1 cellular context compared by ENCODE assay signal in the genomic region with DNA sequence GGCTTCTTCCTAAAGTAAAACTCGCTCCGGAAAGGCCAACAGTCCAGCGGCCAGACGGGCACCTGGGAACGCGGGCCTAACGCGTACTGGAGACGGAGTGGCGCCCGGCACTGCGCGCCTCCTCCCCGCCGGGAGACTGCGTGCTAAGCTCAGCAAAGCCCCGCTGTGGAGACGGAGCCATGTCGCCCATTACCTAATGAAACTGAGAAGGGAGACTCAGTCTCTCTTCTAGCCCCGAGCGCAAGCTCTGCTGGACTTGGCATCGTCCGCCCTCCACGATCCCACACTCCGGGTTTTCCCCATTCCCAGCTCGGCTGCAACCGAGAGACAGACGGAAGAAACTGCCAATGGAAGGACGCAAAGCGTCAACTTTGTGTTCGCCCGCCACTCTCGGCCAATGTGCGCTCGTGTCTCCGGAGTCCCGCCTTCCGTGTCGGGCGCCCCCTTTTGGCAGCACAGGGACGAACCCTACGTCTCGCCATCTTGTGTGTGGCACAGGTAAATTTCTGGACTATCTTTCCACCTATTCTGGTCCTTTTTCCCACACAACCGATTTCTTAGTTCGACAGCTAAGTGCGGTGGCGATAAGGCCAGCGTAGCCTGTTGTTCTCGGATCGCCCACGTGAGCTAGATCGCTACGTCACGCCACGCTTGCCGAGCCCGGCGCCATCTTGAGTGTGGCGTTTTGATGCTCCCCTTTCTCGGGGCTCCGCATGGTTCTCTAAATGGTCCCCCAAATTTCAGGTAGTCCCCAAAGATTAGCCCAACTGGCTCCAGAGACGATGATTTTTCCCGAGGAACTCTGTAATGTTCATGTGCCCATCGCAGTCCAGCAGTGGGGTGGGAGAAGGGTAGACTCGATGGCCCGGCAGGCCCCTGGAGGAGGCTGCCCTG.
A peak's percentile ranks its signal among the peaks of the same experiment; 100 is the strongest.
TF ChIP-seq lines count a peak whose summit lies in the region.

No MANE protein-coding gene starts in this region.

TF ChIP-seq in K562, 482 proteins besides CTCF, POLR2A, EP300 and RAD21 (continued from another document and continues in another):
- TF ChIP-seq, protein P1, sequence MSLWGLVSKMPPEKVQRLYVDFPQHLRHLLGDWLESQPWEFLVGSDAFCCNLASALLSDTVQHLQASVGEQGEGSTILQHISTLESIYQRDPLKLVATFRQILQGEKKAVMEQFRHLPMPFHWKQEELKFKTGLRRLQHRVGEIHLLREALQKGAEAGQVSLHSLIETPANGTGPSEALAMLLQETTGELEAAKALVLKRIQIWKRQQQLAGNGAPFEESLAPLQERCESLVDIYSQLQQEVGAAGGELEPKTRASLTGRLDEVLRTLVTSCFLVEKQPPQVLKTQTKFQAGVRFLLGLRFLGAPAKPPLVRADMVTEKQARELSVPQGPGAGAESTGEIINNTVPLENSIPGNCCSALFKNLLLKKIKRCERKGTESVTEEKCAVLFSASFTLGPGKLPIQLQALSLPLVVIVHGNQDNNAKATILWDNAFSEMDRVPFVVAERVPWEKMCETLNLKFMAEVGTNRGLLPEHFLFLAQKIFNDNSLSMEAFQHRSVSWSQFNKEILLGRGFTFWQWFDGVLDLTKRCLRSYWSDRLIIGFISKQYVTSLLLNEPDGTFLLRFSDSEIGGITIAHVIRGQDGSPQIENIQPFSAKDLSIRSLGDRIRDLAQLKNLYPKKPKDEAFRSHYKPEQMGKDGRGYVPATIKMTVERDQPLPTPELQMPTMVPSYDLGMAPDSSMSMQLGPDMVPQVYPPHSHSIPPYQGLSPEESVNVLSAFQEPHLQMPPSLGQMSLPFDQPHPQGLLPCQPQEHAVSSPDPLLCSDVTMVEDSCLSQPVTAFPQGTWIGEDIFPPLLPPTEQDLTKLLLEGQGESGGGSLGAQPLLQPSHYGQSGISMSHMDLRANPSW (CRISPR knock-in tag; IDR thresholded peaks at IDR 0.05): no peak
- TF ChIP-seq NEUROD1 (IDR thresholded peaks at IDR 0.05; ENCODE audit: borderline replicate concordance, low read depth, low read length, partially characterized antibody) (peak; percentile 98), HDAC3 (IDR thresholded peaks at IDR 0.05; ENCODE audit: borderline replicate concordance, partially characterized antibody) (peak; percentile 74), RHOXF2B (CRISPR knock-in tag; conservative IDR thresholded peaks at IDR 0.05) (no peak), TAF1 (IDR thresholded peaks at IDR 0.05; ENCODE audit: control insufficient read depth, extremely low read depth, insufficient read depth, low read length, severe bottlenecking) (peak; percentile 92), MIER1 (IDR thresholded peaks at IDR 0.05; ENCODE audit: low read depth) (no peak), ZNF212 (CRISPR knock-in tag; IDR thresholded peaks at IDR 0.05) (no peak), POLR3A (IDR thresholded peaks at IDR 0.05; ENCODE audit: borderline replicate concordance, extremely low read depth, insufficient read depth, insufficient read length) (no peak), RFX7 (CRISPR knock-in tag; IDR thresholded peaks at IDR 0.05) (no peak), STAG1 (CRISPR knock-in tag; IDR thresholded peaks at IDR 0.05; ENCODE audit: borderline replicate concordance) (no peak), FOXA3 (CRISPR knock-in tag; conservative IDR thresholded peaks at IDR 0.05 in 1 of 2, IDR thresholded peaks at IDR 0.05 in 1 of 2) (no peak), MAZ (CRISPR knock-in tag; conservative IDR thresholded peaks at IDR 0.05 in 1 of 2, IDR thresholded peaks at IDR 0.05 in 1 of 2) (0 out of 4 replicates have a peak, but pooled peaks have one; percentile 7 to 9), ETV6 (IDR thresholded peaks at IDR 0.05; ENCODE audit: borderline replicate concordance in 1 of 2, low read depth in 2 of 2, low read length in 1 of 2) (no peak), ETV6 (CRISPR knock-in tag; IDR thresholded peaks at IDR 0.05; ENCODE audit: borderline replicate concordance) (no peak), RNF2 (IDR thresholded peaks at IDR 0.05) (peak; percentile 45; the same call in 1 of the 2 replicates), SMARCB1 (IDR thresholded peaks at IDR 0.05; ENCODE audit: insufficient read length, low read depth) (no peak), HLTF (IDR thresholded peaks at IDR 0.05) (no peak), RBM39 (optimal IDR thresholded peaks at IDR 0.05; ENCODE audit: low read depth, low read length) (peak; percentile 55), NCOA1 (IDR thresholded peaks at IDR 0.05; ENCODE audit: low read depth) (no peak), GATAD2B (IDR thresholded peaks at IDR 0.05; ENCODE audit: borderline replicate concordance) (no peak), CHD4 (IDR thresholded peaks at IDR 0.05; ENCODE audit: insufficient read depth, insufficient replicate concordance, low read depth, low read length, poor library complexity, severe bottlenecking) (no peak), PTTG1 (tag; IDR thresholded peaks at IDR 0.05; ENCODE audit: low read depth) (no peak), RBM22 (IDR thresholded peaks at IDR 0.05; ENCODE audit: low read depth, low read length, poor library complexity, severe bottlenecking) (peak; percentile 75), DIDO1 (tag; IDR thresholded peaks at IDR 0.05; ENCODE audit: low read depth) (peak; percentile 60; the same call in 1 of the 2 replicates)
- TF ChIP-seq, protein P2, sequence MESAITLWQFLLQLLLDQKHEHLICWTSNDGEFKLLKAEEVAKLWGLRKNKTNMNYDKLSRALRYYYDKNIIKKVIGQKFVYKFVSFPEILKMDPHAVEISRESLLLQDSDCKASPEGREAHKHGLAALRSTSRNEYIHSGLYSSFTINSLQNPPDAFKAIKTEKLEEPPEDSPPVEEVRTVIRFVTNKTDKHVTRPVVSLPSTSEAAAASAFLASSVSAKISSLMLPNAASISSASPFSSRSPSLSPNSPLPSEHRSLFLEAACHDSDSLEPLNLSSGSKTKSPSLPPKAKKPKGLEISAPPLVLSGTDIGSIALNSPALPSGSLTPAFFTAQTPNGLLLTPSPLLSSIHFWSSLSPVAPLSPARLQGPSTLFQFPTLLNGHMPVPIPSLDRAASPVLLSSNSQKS (CRISPR knock-in tag; IDR thresholded peaks at IDR 0.05): no peak
- TF ChIP-seq, protein P3, sequence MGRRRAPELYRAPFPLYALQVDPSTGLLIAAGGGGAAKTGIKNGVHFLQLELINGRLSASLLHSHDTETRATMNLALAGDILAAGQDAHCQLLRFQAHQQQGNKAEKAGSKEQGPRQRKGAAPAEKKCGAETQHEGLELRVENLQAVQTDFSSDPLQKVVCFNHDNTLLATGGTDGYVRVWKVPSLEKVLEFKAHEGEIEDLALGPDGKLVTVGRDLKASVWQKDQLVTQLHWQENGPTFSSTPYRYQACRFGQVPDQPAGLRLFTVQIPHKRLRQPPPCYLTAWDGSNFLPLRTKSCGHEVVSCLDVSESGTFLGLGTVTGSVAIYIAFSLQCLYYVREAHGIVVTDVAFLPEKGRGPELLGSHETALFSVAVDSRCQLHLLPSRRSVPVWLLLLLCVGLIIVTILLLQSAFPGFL (CRISPR knock-in tag; IDR thresholded peaks at IDR 0.05): no peak
- TF ChIP-seq, protein P4, sequence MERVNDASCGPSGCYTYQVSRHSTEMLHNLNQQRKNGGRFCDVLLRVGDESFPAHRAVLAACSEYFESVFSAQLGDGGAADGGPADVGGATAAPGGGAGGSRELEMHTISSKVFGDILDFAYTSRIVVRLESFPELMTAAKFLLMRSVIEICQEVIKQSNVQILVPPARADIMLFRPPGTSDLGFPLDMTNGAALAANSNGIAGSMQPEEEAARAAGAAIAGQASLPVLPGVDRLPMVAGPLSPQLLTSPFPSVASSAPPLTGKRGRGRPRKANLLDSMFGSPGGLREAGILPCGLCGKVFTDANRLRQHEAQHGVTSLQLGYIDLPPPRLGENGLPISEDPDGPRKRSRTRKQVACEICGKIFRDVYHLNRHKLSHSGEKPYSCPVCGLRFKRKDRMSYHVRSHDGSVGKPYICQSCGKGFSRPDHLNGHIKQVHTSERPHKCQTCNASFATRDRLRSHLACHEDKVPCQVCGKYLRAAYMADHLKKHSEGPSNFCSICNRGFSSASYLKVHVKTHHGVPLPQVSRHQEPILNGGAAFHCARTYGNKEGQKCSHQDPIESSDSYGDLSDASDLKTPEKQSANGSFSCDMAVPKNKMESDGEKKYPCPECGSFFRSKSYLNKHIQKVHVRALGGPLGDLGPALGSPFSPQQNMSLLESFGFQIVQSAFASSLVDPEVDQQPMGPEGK (CRISPR knock-in tag; IDR thresholded peaks at IDR 0.05; ENCODE audit: borderline replicate concordance): no peak
- TF ChIP-seq, protein P5, sequence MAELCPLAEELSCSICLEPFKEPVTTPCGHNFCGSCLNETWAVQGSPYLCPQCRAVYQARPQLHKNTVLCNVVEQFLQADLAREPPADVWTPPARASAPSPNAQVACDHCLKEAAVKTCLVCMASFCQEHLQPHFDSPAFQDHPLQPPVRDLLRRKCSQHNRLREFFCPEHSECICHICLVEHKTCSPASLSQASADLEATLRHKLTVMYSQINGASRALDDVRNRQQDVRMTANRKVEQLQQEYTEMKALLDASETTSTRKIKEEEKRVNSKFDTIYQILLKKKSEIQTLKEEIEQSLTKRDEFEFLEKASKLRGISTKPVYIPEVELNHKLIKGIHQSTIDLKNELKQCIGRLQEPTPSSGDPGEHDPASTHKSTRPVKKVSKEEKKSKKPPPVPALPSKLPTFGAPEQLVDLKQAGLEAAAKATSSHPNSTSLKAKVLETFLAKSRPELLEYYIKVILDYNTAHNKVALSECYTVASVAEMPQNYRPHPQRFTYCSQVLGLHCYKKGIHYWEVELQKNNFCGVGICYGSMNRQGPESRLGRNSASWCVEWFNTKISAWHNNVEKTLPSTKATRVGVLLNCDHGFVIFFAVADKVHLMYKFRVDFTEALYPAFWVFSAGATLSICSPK (IDR thresholded peaks at IDR 0.05; ENCODE audit: borderline replicate concordance): no peak
- TF ChIP-seq, protein P6, sequence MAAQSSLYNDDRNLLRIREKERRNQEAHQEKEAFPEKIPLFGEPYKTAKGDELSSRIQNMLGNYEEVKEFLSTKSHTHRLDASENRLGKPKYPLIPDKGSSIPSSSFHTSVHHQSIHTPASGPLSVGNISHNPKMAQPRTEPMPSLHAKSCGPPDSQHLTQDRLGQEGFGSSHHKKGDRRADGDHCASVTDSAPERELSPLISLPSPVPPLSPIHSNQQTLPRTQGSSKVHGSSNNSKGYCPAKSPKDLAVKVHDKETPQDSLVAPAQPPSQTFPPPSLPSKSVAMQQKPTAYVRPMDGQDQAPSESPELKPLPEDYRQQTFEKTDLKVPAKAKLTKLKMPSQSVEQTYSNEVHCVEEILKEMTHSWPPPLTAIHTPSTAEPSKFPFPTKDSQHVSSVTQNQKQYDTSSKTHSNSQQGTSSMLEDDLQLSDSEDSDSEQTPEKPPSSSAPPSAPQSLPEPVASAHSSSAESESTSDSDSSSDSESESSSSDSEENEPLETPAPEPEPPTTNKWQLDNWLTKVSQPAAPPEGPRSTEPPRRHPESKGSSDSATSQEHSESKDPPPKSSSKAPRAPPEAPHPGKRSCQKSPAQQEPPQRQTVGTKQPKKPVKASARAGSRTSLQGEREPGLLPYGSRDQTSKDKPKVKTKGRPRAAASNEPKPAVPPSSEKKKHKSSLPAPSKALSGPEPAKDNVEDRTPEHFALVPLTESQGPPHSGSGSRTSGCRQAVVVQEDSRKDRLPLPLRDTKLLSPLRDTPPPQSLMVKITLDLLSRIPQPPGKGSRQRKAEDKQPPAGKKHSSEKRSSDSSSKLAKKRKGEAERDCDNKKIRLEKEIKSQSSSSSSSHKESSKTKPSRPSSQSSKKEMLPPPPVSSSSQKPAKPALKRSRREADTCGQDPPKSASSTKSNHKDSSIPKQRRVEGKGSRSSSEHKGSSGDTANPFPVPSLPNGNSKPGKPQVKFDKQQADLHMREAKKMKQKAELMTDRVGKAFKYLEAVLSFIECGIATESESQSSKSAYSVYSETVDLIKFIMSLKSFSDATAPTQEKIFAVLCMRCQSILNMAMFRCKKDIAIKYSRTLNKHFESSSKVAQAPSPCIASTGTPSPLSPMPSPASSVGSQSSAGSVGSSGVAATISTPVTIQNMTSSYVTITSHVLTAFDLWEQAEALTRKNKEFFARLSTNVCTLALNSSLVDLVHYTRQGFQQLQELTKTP (IDR thresholded peaks at IDR 0.05; ENCODE audit: low read depth in 1 of 2, partially characterized antibody in 2 of 2): no peak
- TF ChIP-seq, protein P7, sequence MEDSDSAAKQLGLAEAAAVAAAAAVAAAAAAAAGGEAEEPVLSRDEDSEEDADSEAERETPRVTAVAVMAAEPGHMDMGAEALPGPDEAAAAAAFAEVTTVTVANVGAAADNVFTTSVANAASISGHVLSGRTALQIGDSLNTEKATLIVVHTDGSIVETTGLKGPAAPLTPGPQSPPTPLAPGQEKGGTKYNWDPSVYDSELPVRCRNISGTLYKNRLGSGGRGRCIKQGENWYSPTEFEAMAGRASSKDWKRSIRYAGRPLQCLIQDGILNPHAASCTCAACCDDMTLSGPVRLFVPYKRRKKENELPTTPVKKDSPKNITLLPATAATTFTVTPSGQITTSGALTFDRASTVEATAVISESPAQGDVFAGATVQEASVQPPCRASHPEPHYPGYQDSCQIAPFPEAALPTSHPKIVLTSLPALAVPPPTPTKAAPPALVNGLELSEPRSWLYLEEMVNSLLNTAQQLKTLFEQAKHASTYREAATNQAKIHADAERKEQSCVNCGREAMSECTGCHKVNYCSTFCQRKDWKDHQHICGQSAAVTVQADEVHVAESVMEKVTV (CRISPR knock-in tag; IDR thresholded peaks at IDR 0.05): no peak
- TF ChIP-seq, protein P8, sequence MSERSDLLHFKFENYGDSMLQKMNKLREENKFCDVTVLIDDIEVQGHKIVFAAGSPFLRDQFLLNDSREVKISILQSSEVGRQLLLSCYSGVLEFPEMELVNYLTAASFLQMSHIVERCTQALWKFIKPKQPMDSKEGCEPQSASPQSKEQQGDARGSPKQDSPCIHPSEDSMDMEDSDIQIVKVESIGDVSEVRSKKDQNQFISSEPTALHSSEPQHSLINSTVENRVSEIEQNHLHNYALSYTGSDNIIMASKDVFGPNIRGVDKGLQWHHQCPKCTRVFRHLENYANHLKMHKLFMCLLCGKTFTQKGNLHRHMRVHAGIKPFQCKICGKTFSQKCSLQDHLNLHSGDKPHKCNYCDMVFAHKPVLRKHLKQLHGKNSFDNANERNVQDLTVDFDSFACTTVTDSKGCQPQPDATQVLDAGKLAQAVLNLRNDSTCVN (CRISPR knock-in tag; IDR thresholded peaks at IDR 0.05): no peak
- TF ChIP-seq, protein P9, sequence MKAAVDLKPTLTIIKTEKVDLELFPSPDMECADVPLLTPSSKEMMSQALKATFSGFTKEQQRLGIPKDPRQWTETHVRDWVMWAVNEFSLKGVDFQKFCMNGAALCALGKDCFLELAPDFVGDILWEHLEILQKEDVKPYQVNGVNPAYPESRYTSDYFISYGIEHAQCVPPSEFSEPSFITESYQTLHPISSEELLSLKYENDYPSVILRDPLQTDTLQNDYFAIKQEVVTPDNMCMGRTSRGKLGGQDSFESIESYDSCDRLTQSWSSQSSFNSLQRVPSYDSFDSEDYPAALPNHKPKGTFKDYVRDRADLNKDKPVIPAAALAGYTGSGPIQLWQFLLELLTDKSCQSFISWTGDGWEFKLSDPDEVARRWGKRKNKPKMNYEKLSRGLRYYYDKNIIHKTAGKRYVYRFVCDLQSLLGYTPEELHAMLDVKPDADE (conservative IDR thresholded peaks at IDR 0.05; ENCODE audit: control insufficient read depth, low read depth, low read length): peak; percentile 77; the same call in 1 of the 2 replicates
